ENCODE assay signal across 14 cellular contexts in the genomic region with DNA sequence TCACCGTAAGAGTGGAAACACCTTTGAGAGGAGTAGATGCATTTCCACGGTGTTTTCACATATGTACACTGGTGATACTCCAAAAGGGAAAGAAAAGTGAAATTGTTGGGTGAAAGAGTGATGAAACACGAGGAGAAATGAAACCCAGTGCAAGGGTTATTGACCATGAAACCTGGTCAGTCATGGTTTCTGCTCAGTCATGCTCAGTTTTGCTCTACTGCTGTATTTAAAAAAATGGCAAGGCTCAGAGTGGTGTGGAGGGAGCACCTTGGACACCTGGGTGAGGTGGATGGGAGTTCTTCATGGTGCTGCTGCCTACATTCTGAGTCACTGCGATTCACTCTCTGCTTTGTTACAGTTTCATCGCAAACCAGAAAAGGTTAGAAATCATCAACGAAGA. TPM values are rescaled to one million over a fixed set of nuclear protein-coding genes. Genes with fewer than 3 reads are reported as not detected.
DNase-seq lines count a peak whose midpoint lies in the region; ATAC-seq, FAIRE-seq and TF ChIP-seq lines count a peak whose summit lies in the region.
"Had no signal": no experiment of that assay in that cellular context is flagged by ENCODE, and none has a peak within 500 bp of the region (broad histone marks: within the 10 kb centered on the region; RNA-seq: fewer than 3 reads in every experiment).

No MANE protein-coding gene starts in this region.

- peak; percentile 96 for FAIRE-seq in GM18507 (lab: Jason Lieb, UNC)

- H3K27me3 ChIP-seq in mammary epithelial cell (ENCODE audit: insufficient read depth, low read length), result no peaks in the 10 kb centered on the region
- H3K27me3 ChIP-seq in CD8-positive, alpha-beta memory T cell (ENCODE audit: insufficient read depth, low read length, poor library complexity, severe bottlenecking), result no peaks in the 10 kb centered on the region
- H3K27me3 ChIP-seq: BE2C had no signal

- no peaks in the 10 kb centered on the region for H4K20me1 ChIP-seq in mammary epithelial cell (ENCODE audit: insufficient read depth, low read length)

- dilution Hi-C loops in mammary epithelial cell (cut with HindIII; ENCODE audit: low sequenced_read_pairs), result no loop called here

- H3K27ac Mint-ChIP-seq in CD8-positive, alpha-beta memory T cell, result no peak overlapping the region
- H3K27ac Mint-ChIP-seq: activated T-cell treated with anti-CD3 and anti-CD28 coated beads, Interleukin-2, amount 50 U/mL, for 72 hours had no signal

- DNase-seq in GM18507 (ENCODE audit: extremely low spot score, insufficient read length, low read depth) (no peak), mammary epithelial cell (peak; percentile 84), ecto neural progenitor cell (ENCODE audit: low spot score) (no peak), iPS-NIHi11 (ENCODE audit: low spot score) (no peak), NCI-H526 (lab: John Stamatoyannopoulos, UW) (no peak)
- DNase-seq in CD8-positive, alpha-beta memory T cell, result no peak
- DNase-seq: activated T-cell treated with anti-CD3 and anti-CD28 coated beads, Interleukin-2, amount 50 U/mL, for 72 hours; BE2C; NCI-H774; stimulated activated CD4-positive, alpha-beta T cell treated with anti-CD3 and anti-CD28 coated beads, Interleukin-15, amount 100 ng/mL, for 24 hours had no signal

- in situ Hi-C loops in mammary epithelial cell (cut with MboI; ENCODE audit: low sequenced_read_pairs in 2 of 2), result loop anchor here in 1 of 2 donors (10.0 kb wide), 1 partner anchor 243 kb away; no protein-coding TSS in a partner anchor

- no peak for TF ChIP-seq CTCF in mammary epithelial cell (conservative IDR thresholded peaks at IDR 0.05 in 1 of 2, IDR thresholded peaks at IDR 0.05 in 1 of 2; ENCODE audit: extremely low read depth in 1 of 2, insufficient read depth in 1 of 2, low read depth in 1 of 2, low read length in 2 of 2)

- BruUV-seq in mammary epithelial cell (replicated peaks; lab: Mats Ljungman, UMichigan), result no TSS peak

- no peaks in the 10 kb centered on the region for H3K79me2 ChIP-seq in mammary epithelial cell (ENCODE audit: insufficient read depth, low read length)

- WGBS in mammary epithelial cell (ENCODE audit: low coverage, missing lambda C conversion rate), result 80% methylated on average over 6 of the region's 6 CpGs

- no peak overlapping the region for H3K4me2 ChIP-seq in mammary epithelial cell (ENCODE audit: insufficient read depth, low read depth, low read length)

- no peak overlapping the region for H3K9ac ChIP-seq in mammary epithelial cell (ENCODE audit: insufficient read depth, low read length)

- no peaks in the 10 kb centered on the region for H3K36me3 Mint-ChIP-seq in CD8-positive, alpha-beta memory T cell

- H3K27ac ChIP-seq in mammary epithelial cell (ENCODE audit: insufficient read depth, low read depth, low read length), result no peak overlapping the region
- no peak overlapping the region for H3K27ac ChIP-seq in CD8-positive, alpha-beta memory T cell (ENCODE audit: low read depth, low read length)
- H3K27ac ChIP-seq: coronary artery, thoracic aorta had no signal

- no peak overlapping the region for H3K4me3 Mint-ChIP-seq in CD8-positive, alpha-beta memory T cell

- peak; percentile 85 for ATAC-seq in GM21381 (IDR thresholded peaks at IDR 0.05; ENCODE audit: unreplicated experiment)
- peak; percentile 39 for ATAC-seq in HG03060 (IDR thresholded peaks at IDR 0.05; ENCODE audit: low read depth, unreplicated experiment)

- H3K27me3 Mint-ChIP-seq in CD8-positive, alpha-beta memory T cell, result peaks cover 0 to 4% of the 10 kb centered on the region in 2 donors

- peak overlapping the region; percentile 18 for H2AFZ ChIP-seq in mammary epithelial cell (ENCODE audit: low read depth, low read length)

- no peaks in the 10 kb centered on the region for H3K9me3 ChIP-seq in mammary epithelial cell (replicated peaks; ENCODE audit: insufficient read depth, low read length)
- no peaks in the 10 kb centered on the region for H3K9me3 ChIP-seq in CD8-positive, alpha-beta memory T cell (ENCODE audit: low read length)
- H3K9me3 ChIP-seq: BE2C, thoracic aorta had no signal

- no peaks in the 10 kb centered on the region for H3K9me3 Mint-ChIP-seq in CD8-positive, alpha-beta memory T cell
- H3K9me3 Mint-ChIP-seq: activated T-cell treated with anti-CD3 and anti-CD28 coated beads, Interleukin-2, amount 50 U/mL, for 72 hours had no signal

- H3K4me3 ChIP-seq in mammary epithelial cell (replicated peaks in 1 of 3; ENCODE audit: insufficient read depth in 1 of 3, low read depth in 2 of 3, low read length in 3 of 3), result no peak overlapping the region
- H3K4me3 ChIP-seq in CD8-positive, alpha-beta memory T cell (ENCODE audit: low read length), result no peak overlapping the region
- H3K4me3 ChIP-seq: coronary artery, thoracic aorta had no signal

- POLR2A ChIA-PET in CD8-positive, alpha-beta memory T cell (lab: Charles Lee), result no interaction called here

- CTCF ChIA-PET in mammary epithelial cell (lab: Charles Lee; ENCODE audit: low non-redundant PET), result no interaction called here
- CTCF ChIA-PET in CD8-positive, alpha-beta memory T cell (lab: Charles Lee), result no interaction called here

- H3K36me3 ChIP-seq in mammary epithelial cell (ENCODE audit: insufficient read depth, low read length), result no peaks in the 10 kb centered on the region
- no peaks in the 10 kb centered on the region for H3K36me3 ChIP-seq in CD8-positive, alpha-beta memory T cell (ENCODE audit: insufficient read depth, low read length)
- H3K36me3 ChIP-seq: BE2C, thoracic aorta had no signal

- H3K4me1 ChIP-seq in mammary epithelial cell (ENCODE audit: insufficient read depth, low read length), result peaks cover 4% of the 10 kb centered on the region
- H3K4me1 ChIP-seq in CD8-positive, alpha-beta memory T cell (ENCODE audit: insufficient read depth, low read length), result no peaks in the 10 kb centered on the region
- H3K4me1 ChIP-seq: BE2C had no signal

- H3K4me1 Mint-ChIP-seq in CD8-positive, alpha-beta memory T cell, result no peaks in the 10 kb centered on the region

- intact Hi-C loops in mammary epithelial cell (cut with micrococcal nuclease), result no loop called here

RNA-seq across cellular contexts. Expression of a gene that starts 32.3 kb away (rescaled TPM):
- total RNA-seq in mammary epithelial cell, result 1 to 10 TPM in 1 of 2 donors, under 1 TPM in 1; 0.07 to 1.5 TPM
- 0.07 TPM for polyA plus RNA-seq in mammary epithelial cell
- not detected for polyA minus RNA-seq in mammary epithelial cell
- total RNA-seq in CD8-positive, alpha-beta memory T cell, result under 1 TPM; 0.26 to 0.38 TPM
- not detected for polyA plus RNA-seq in CD8-positive, alpha-beta memory T cell
